ENCODE assay signal across 10 cellular contexts in the genomic region with DNA sequence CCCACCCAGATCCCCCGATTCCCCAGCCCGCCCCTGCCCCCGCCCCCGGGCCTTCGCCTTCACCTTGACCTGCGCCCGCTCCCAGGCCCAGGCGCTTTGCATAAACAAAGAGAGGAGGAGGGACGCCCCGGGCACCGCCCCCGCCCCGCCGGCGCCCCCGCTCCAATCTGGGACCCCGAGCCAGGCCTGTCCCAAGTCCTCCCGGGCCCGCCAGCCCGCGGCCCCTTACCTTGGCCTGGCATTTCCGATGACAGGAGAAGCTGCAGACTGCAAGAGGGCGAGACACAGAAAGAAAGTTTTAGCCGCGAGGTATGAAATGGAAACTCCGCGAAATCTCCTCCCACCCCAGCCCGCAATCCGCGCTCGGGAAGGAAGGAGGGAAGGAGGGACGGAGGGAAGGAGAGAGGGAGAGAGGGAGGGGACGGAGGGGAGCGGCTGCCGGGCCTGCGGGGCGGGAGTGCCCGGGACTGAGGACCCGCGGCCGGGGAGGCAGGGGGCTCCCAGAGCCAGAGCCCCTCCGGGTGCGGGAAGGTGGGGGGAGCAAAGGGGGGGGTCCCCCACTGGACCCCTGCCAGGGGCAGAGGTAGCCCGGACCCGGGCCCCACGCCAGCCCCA. TPM values are rescaled to one million over a fixed set of nuclear protein-coding genes. Genes with fewer than 3 reads are reported as not detected.
A peak's percentile ranks its signal among the peaks of the same experiment; 100 is the strongest.
DNase-seq lines count a peak whose midpoint lies in the region; ATAC-seq and TF ChIP-seq lines count a peak whose summit lies in the region.
"Had no signal": no experiment of that assay in that cellular context is flagged by ENCODE, and none has a peak within 500 bp of the region (broad histone marks: within the 10 kb centered on the region; RNA-seq: fewer than 3 reads in every experiment).

No MANE protein-coding gene starts in this region.

- peaks cover 36% of the 10 kb centered on the region for H3K4me1 ChIP-seq in upper lobe of right lung

- ATAC-seq in Right ventricle myocardium inferior (peak; percentile 46), upper lobe of right lung (peak; percentile 44), HG02642 (IDR thresholded peaks at IDR 0.05; ENCODE audit: poor library complexity, unreplicated experiment) (no peak)
- ATAC-seq in activated CD8-positive, alpha-beta T cell treated with anti-CD3 and anti-CD28 coated beads for 36 hours = no peak

- CTCF ChIA-PET in activated CD8-positive, alpha-beta T cell treated with anti-CD3 and anti-CD28 coated beads for 36 hours (lab: Charles Lee) = no interaction called here

- H3K4me3 Mint-ChIP-seq in activated CD8-positive, alpha-beta T cell treated with anti-CD3 and anti-CD28 coated beads for 36 hours = no peak overlapping the region

- peak overlapping the region; percentile 60 for H3K4me3 ChIP-seq in upper lobe of right lung

- H3K9me3 ChIP-seq in upper lobe of right lung = no peaks in the 10 kb centered on the region

- TF ChIP-seq CTCF in upper lobe of right lung (IDR thresholded peaks at IDR 0.05) = no peak
- TF ChIP-seq CTCF in activated CD8-positive, alpha-beta T cell treated with anti-CD3 and anti-CD28 coated beads for 36 hours (IDR thresholded peaks at IDR 0.05) = no peak

- intact Hi-C loops in Right ventricle myocardium inferior (cut with DNase I) = loop anchor here (2.0 kb wide), 1 partner anchor 34 kb away; no protein-coding TSS in a partner anchor
- intact Hi-C loops in upper lobe of right lung (cut with DNase I) = no loop called here
- intact Hi-C loops in activated CD8-positive, alpha-beta T cell treated with anti-CD3 and anti-CD28 coated beads for 36 hours (cut with micrococcal nuclease) = no loop called here

- H3K27me3 ChIP-seq in upper lobe of right lung = no peaks in the 10 kb centered on the region

- POLR2A ChIA-PET in activated CD8-positive, alpha-beta T cell treated with anti-CD3 and anti-CD28 coated beads for 36 hours (lab: Charles Lee) = no interaction called here

- no peaks in the 10 kb centered on the region for H3K36me3 ChIP-seq in upper lobe of right lung

- DNase-seq in NCI-H1417 (lab: John Stamatoyannopoulos, UW) = peak in 2 of 3 experiments; percentile 24 to 31
- no peak for DNase-seq in NCI-H1417 treated with DMSO at 0.1 percent for 48 hours (lab: John Stamatoyannopoulos, UW)
- peak; percentile 64 for DNase-seq in Right ventricle myocardium inferior (ENCODE audit: missing footprints)
- DNase-seq in myocyte (ENCODE audit: low read depth) = peak; percentile 46
- peak; percentile 72 for DNase-seq in upper lobe of right lung
- no peak for DNase-seq in cerebellar nuclear complex (lab: John Stamatoyannopoulos, UW)
- DNase-seq in activated CD8-positive, alpha-beta T cell treated with anti-CD3 and anti-CD28 coated beads for 36 hours = no peak
- DNase-seq: GOT3, NCI-H1092 treated with DMSO at 0.1 percent for 48 hours had no signal

- no peaks in the 10 kb centered on the region for H3K4me1 Mint-ChIP-seq in activated CD8-positive, alpha-beta T cell treated with anti-CD3 and anti-CD28 coated beads for 36 hours (ENCODE audit: low read depth)

- H3K27ac ChIP-seq in upper lobe of right lung = peak overlapping the region; percentile 60

- H3K27me3 Mint-ChIP-seq in activated CD8-positive, alpha-beta T cell treated with anti-CD3 and anti-CD28 coated beads for 36 hours = peaks cover 1% of the 10 kb centered on the region

- no peaks in the 10 kb centered on the region for H3K9me3 Mint-ChIP-seq in activated CD8-positive, alpha-beta T cell treated with anti-CD3 and anti-CD28 coated beads for 36 hours

- H3K27ac Mint-ChIP-seq in activated CD8-positive, alpha-beta T cell treated with anti-CD3 and anti-CD28 coated beads for 36 hours = no peak overlapping the region

- H3K36me3 Mint-ChIP-seq in activated CD8-positive, alpha-beta T cell treated with anti-CD3 and anti-CD28 coated beads for 36 hours (ENCODE audit: low read depth) = no peaks in the 10 kb centered on the region

RNA-seq across cellular contexts. Expression of a gene that starts 24.2 kb away (rescaled TPM):
- total RNA-seq in Right ventricle myocardium inferior (705 TPM), myocyte (106 TPM in 2 replicates), upper lobe of right lung (669 TPM)
- 198 TPM for polyA plus RNA-seq in myocyte (2012)
- 1 to 10 TPM; 1.8 to 2.0 TPM for total RNA-seq in activated CD8-positive, alpha-beta T cell treated with anti-CD3 and anti-CD28 coated beads for 36 hours

Comparison
In these comparisons a context has a peak if more than half of its experiments do, and no peak if none do; other contexts are left out.
1. DNase-seq: peak in NCI-H1417 (2 of 3), Right ventricle myocardium inferior (single experiment), myocyte (single experiment) and upper lobe of right lung (single experiment); none in NCI-H1417 treated with DMSO at 0.1 percent for 48 hours (single experiment), cerebellar nuclear complex (0 of 2) and activated CD8-positive, alpha-beta T cell treated with anti-CD3 and anti-CD28 coated beads for 36 hours (single experiment).
2. ATAC-seq: peak in Right ventricle myocardium inferior (single experiment) and upper lobe of right lung (single experiment); none in HG02642 (single experiment) and activated CD8-positive, alpha-beta T cell treated with anti-CD3 and anti-CD28 coated beads for 36 hours (single experiment).
3. RNA of a gene that starts 24.2 kb away (total RNA-seq): 705 TPM in Right ventricle myocardium inferior (single experiment), 669 TPM in upper lobe of right lung (single experiment) and 106 TPM in myocyte; 1.8 to 2.0 TPM in activated CD8-positive, alpha-beta T cell treated with anti-CD3 and anti-CD28 coated beads for 36 hours; every median in the first group is over 10 times any median in the second.